2 cellular contexts compared by ENCODE assay signal in the genomic region with DNA sequence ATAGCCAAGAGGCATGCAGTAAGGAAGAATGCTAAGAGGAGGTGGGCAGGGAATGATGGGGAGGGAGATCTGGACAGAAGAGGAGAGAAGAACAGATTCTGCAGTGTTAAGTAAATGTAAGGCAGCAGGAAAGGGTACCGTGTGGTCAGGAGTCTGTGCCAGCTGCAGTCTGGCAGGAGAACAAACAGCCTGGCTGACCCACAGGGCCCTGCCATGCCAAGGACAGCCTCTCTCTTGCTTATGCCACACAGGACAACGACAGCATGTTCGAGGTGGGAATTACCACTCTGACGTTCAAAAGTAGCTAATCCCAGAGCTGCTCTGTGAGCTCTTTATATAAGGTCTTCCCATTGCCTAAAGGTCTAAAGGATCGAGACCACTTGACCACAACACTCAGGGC.
TF ChIP-seq lines count a peak whose summit lies in the region.

No MANE protein-coding gene starts in this region.

TF ChIP-seq in liver, 16 proteins besides CTCF, POLR2A, EP300 and RAD21 (continued from another document):
- TF ChIP-seq SP1 (IDR thresholded peaks at IDR 0.05) (peak; percentile 55), JUND (IDR thresholded peaks at IDR 0.05) (peak in 1 of 2 donors; percentile 41), RXRA (IDR thresholded peaks at IDR 0.05) (peak; percentile 81 to 91), FOXA1 (IDR thresholded peaks at IDR 0.05) (peak; percentile 19), TAF1 (conservative IDR thresholded peaks at IDR 0.05) (no peak), NR2F2 (IDR thresholded peaks at IDR 0.05) (no peak), HNF4A (conservative IDR thresholded peaks at IDR 0.05) (peak; percentile 58 to 71), HNF4G (IDR thresholded peaks at IDR 0.05) (peak; percentile 24)
- TF ChIP-seq, protein P1, sequence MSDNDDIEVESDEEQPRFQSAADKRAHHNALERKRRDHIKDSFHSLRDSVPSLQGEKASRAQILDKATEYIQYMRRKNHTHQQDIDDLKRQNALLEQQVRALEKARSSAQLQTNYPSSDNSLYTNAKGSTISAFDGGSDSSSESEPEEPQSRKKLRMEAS (IDR thresholded peaks at IDR 0.05) = peak; percentile 87
- TF ChIP-seq, protein P2, sequence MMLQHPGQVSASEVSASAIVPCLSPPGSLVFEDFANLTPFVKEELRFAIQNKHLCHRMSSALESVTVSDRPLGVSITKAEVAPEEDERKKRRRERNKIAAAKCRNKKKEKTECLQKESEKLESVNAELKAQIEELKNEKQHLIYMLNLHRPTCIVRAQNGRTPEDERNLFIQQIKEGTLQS (IDR thresholded peaks at IDR 0.05) = no peak

TF ChIP-seq in HepG2, 621 proteins besides CTCF, POLR2A, EP300 and RAD21:
- TF ChIP-seq, protein P3, sequence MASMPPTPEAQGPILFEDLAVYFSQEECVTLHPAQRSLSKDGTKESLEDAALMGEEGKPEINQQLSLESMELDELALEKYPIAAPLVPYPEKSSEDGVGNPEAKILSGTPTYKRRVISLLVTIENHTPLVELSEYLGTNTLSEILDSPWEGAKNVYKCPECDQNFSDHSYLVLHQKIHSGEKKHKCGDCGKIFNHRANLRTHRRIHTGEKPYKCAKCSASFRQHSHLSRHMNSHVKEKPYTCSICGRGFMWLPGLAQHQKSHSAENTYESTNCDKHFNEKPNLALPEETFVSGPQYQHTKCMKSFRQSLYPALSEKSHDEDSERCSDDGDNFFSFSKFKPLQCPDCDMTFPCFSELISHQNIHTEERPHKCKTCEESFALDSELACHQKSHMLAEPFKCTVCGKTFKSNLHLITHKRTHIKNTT (CRISPR knock-in tag; IDR thresholded peaks at IDR 0.05) = no peak
- TF ChIP-seq ZNF383 (CRISPR knock-in tag; IDR thresholded peaks at IDR 0.05; ENCODE audit: borderline replicate concordance) (no peak), RARG (CRISPR knock-in tag; IDR thresholded peaks at IDR 0.05; ENCODE audit: low read depth) (no peak), ZKSCAN1 (IDR thresholded peaks at IDR 0.05; ENCODE audit: low read length) (no peak), ZNF780A (CRISPR knock-in tag; IDR thresholded peaks at IDR 0.05) (no peak), KMT2A (CRISPR knock-in tag; IDR thresholded peaks at IDR 0.05) (no peak), ZNF558 (CRISPR knock-in tag; IDR thresholded peaks at IDR 0.05; ENCODE audit: borderline replicate concordance) (no peak), TBX2 (CRISPR knock-in tag; IDR thresholded peaks at IDR 0.05; ENCODE audit: borderline replicate concordance) (no peak), GZF1 (CRISPR knock-in tag; IDR thresholded peaks at IDR 0.05) (no peak), SP140L (CRISPR knock-in tag; IDR thresholded peaks at IDR 0.05; ENCODE audit: borderline replicate concordance) (no peak), ATAD3A (CRISPR knock-in tag; IDR thresholded peaks at IDR 0.05) (no peak), PHB2 (IDR thresholded peaks at IDR 0.05; ENCODE audit: partially characterized antibody) (no peak), SOX5 (CRISPR knock-in tag; IDR thresholded peaks at IDR 0.05; ENCODE audit: borderline replicate concordance) (no peak), ZFY (CRISPR knock-in tag; IDR thresholded peaks at IDR 0.05) (no peak), KAT2B (IDR thresholded peaks at IDR 0.05; ENCODE audit: borderline replicate concordance, low read depth, low read length) (no peak), ZNF562 (CRISPR knock-in tag; IDR thresholded peaks at IDR 0.05; ENCODE audit: borderline replicate concordance) (no peak)
- TF ChIP-seq, protein P4, sequence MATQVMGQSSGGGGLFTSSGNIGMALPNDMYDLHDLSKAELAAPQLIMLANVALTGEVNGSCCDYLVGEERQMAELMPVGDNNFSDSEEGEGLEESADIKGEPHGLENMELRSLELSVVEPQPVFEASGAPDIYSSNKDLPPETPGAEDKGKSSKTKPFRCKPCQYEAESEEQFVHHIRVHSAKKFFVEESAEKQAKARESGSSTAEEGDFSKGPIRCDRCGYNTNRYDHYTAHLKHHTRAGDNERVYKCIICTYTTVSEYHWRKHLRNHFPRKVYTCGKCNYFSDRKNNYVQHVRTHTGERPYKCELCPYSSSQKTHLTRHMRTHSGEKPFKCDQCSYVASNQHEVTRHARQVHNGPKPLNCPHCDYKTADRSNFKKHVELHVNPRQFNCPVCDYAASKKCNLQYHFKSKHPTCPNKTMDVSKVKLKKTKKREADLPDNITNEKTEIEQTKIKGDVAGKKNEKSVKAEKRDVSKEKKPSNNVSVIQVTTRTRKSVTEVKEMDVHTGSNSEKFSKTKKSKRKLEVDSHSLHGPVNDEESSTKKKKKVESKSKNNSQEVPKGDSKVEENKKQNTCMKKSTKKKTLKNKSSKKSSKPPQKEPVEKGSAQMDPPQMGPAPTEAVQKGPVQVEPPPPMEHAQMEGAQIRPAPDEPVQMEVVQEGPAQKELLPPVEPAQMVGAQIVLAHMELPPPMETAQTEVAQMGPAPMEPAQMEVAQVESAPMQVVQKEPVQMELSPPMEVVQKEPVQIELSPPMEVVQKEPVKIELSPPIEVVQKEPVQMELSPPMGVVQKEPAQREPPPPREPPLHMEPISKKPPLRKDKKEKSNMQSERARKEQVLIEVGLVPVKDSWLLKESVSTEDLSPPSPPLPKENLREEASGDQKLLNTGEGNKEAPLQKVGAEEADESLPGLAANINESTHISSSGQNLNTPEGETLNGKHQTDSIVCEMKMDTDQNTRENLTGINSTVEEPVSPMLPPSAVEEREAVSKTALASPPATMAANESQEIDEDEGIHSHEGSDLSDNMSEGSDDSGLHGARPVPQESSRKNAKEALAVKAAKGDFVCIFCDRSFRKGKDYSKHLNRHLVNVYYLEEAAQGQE (IDR thresholded peaks at IDR 0.05; ENCODE audit: borderline replicate concordance in 1 of 2, low read depth in 1 of 2, low read length in 2 of 2) = no peak
- TF ChIP-seq, protein P5, sequence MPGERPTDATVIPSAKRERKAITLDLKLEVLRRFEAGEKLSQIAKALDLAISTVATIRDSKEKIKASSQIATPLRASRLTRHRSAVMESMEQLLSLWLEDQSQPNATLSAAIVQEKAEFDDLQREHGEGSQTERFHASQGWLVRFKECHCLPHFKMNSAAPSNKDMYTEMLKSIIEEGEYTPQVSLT (CRISPR knock-in tag; IDR thresholded peaks at IDR 0.05; ENCODE audit: borderline replicate concordance, low read depth) = no peak
- TF ChIP-seq, protein P6, sequence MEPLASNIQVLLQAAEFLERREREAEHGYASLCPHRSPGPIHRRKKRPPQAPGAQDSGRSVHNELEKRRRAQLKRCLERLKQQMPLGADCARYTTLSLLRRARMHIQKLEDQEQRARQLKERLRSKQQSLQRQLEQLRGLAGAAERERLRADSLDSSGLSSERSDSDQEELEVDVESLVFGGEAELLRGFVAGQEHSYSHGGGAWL (CRISPR knock-in tag; IDR thresholded peaks at IDR 0.05) = no peak
- TF ChIP-seq, protein P7, sequence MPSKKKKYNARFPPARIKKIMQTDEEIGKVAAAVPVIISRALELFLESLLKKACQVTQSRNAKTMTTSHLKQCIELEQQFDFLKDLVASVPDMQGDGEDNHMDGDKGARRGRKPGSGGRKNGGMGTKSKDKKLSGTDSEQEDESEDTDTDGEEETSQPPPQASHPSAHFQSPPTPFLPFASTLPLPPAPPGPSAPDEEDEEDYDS (CRISPR knock-in tag; IDR thresholded peaks at IDR 0.05) = no peak
